1 cellular context compared by ENCODE assay signal in genomic region chr18:70205421-70206397, GRCh38.
TF ChIP-seq lines count a peak whose summit lies in the region.

Gene RTTN, minus strand, starts transcription at chr18:70205687. Its CDS starts 29 bp downstream, at chr18:70205658.

TF ChIP-seq in HEK293, 187 proteins besides CTCF, POLR2A, EP300 and RAD21 (continued from another document):
- TF ChIP-seq ZNF341 (tag by site-specific recombination; IDR thresholded peaks at IDR 0.05; ENCODE audit: low read depth): no peak; the same call in 1 of the 2 replicates
- no peak; the same call in 1 of the 2 replicates for TF ChIP-seq ZNF221 (tag by site-specific recombination; IDR thresholded peaks at IDR 0.05; ENCODE audit: borderline replicate concordance)
- no peak for TF ChIP-seq AEBP2 (tag by site-specific recombination; IDR thresholded peaks at IDR 0.05; ENCODE audit: borderline replicate concordance)
- peak; percentile 78 for TF ChIP-seq ZSCAN4 (tag by site-specific recombination; IDR thresholded peaks at IDR 0.05)
- TF ChIP-seq ZNF423 (tag by site-specific recombination; IDR thresholded peaks at IDR 0.05): no peak
- TF ChIP-seq MEIS1 (CRISPR knock-in tag; IDR thresholded peaks at IDR 0.05; ENCODE audit: borderline replicate concordance): peak; percentile 49; the same call in 1 of the 2 replicates
- peak; percentile 95 for TF ChIP-seq ZNF692 (tag by site-specific recombination; IDR thresholded peaks at IDR 0.05)
- TF ChIP-seq ZNF830 (tag by site-specific recombination; IDR thresholded peaks at IDR 0.05; ENCODE audit: low read depth): no peak
- TF ChIP-seq ZEB2 (tag by site-specific recombination; IDR thresholded peaks at IDR 0.05): peak; percentile 93
- peak; percentile 79 for TF ChIP-seq ZSCAN23 (tag by site-specific recombination; IDR thresholded peaks at IDR 0.05)
- TF ChIP-seq REST (tag by site-specific recombination; IDR thresholded peaks at IDR 0.05): peak; percentile 83
- peak; percentile 95 for TF ChIP-seq ZNF580 (tag by site-specific recombination; IDR thresholded peaks at IDR 0.05)
- no peak for TF ChIP-seq ZNF433 (tag by site-specific recombination; IDR thresholded peaks at IDR 0.05; ENCODE audit: low read depth)
- no peak for TF ChIP-seq ZNF626 (tag by site-specific recombination; IDR thresholded peaks at IDR 0.05)
- peak; percentile 60; the same call in 1 of the 2 replicates for TF ChIP-seq MYNN (tag by site-specific recombination; IDR thresholded peaks at IDR 0.05; ENCODE audit: borderline replicate concordance)
- no peak for TF ChIP-seq ZNF274 (IDR thresholded peaks at IDR 0.05; ENCODE audit: low read length)
- no peak for TF ChIP-seq ZNF274 (tag by site-specific recombination; IDR thresholded peaks at IDR 0.05; ENCODE audit: borderline replicate concordance)
- peak; percentile 98 for TF ChIP-seq ZNF76 (tag by site-specific recombination; IDR thresholded peaks at IDR 0.05; ENCODE audit: borderline replicate concordance, low read depth)
- peak; percentile 89 for TF ChIP-seq KLF8 (tag by site-specific recombination; IDR thresholded peaks at IDR 0.05)
- peak; percentile 64; the same call in 1 of the 2 replicates for TF ChIP-seq ZNF792 (tag by site-specific recombination; IDR thresholded peaks at IDR 0.05)
- peak; percentile 94 for TF ChIP-seq SCRT2 (tag by site-specific recombination; IDR thresholded peaks at IDR 0.05)
- peak; percentile 95 for TF ChIP-seq SP7 (tag by site-specific recombination; IDR thresholded peaks at IDR 0.05)
- peak; percentile 29 for TF ChIP-seq ZNF654 (tag by site-specific recombination; IDR thresholded peaks at IDR 0.05; ENCODE audit: low read depth)
- TF ChIP-seq YY1 (tag by site-specific recombination; IDR thresholded peaks at IDR 0.05): peak; percentile 87
- TF ChIP-seq OVOL3 (tag by site-specific recombination; IDR thresholded peaks at IDR 0.05): peak; percentile 89
- no peak for TF ChIP-seq ZNF404 (tag by site-specific recombination; IDR thresholded peaks at IDR 0.05)
- TF ChIP-seq ZNF791 (tag by site-specific recombination; IDR thresholded peaks at IDR 0.05): no peak
- TF ChIP-seq ZNF10 (tag by site-specific recombination; IDR thresholded peaks at IDR 0.05): 0 out of 2 replicates have a peak, but pooled peaks have one; percentile 62
- 0 out of 2 replicates have a peak, but pooled peaks have one; percentile 34 for TF ChIP-seq KLF10 (tag by site-specific recombination; IDR thresholded peaks at IDR 0.05)
- peak; percentile 91 for TF ChIP-seq KLF17 (tag by site-specific recombination; IDR thresholded peaks at IDR 0.05)
- peak; percentile 72; the same call in 1 of the 2 replicates for TF ChIP-seq ZNF610 (tag by site-specific recombination; IDR thresholded peaks at IDR 0.05; ENCODE audit: borderline replicate concordance)
- TF ChIP-seq ZFHX2 (tag by site-specific recombination; conservative IDR thresholded peaks at IDR 0.05): peak; percentile 96
- TF ChIP-seq ZNF596 (tag by site-specific recombination; IDR thresholded peaks at IDR 0.05): no peak
- 0 out of 2 replicates have a peak, but pooled peaks have one; percentile 51 for TF ChIP-seq HIC1 (tag by site-specific recombination; IDR thresholded peaks at IDR 0.05)
- peak; percentile 95 for TF ChIP-seq ZNF24 (tag by site-specific recombination; IDR thresholded peaks at IDR 0.05)
- TF ChIP-seq ZBTB17 (tag by site-specific recombination; IDR thresholded peaks at IDR 0.05): peak; percentile 96
- TF ChIP-seq OSR2 (tag by site-specific recombination; IDR thresholded peaks at IDR 0.05): peak; percentile 46; the same call in 1 of the 2 replicates
- TF ChIP-seq ZBTB6 (tag by site-specific recombination; IDR thresholded peaks at IDR 0.05): peak; percentile 70
- TF ChIP-seq KLF7 (tag by site-specific recombination; IDR thresholded peaks at IDR 0.05; ENCODE audit: borderline replicate concordance): peak; percentile 84
- no peak for TF ChIP-seq ZNF311 (tag by site-specific recombination; IDR thresholded peaks at IDR 0.05; ENCODE audit: borderline replicate concordance)
- TF ChIP-seq BCL6B (tag by site-specific recombination; IDR thresholded peaks at IDR 0.05): no peak
- peak; percentile 9; the same call in 1 of the 2 replicates for TF ChIP-seq GFI1B (tag by site-specific recombination; IDR thresholded peaks at IDR 0.05)
- peak; percentile 69; the same call in 1 of the 2 replicates for TF ChIP-seq ZNF785 (tag by site-specific recombination; IDR thresholded peaks at IDR 0.05)
- TF ChIP-seq ZNF112 (tag by site-specific recombination; IDR thresholded peaks at IDR 0.05): no peak
- TF ChIP-seq REPIN1 (tag by site-specific recombination; IDR thresholded peaks at IDR 0.05; ENCODE audit: low read depth): peak; percentile 39; the same call in 1 of the 2 replicates
- TF ChIP-seq ZNF302 (tag by site-specific recombination; IDR thresholded peaks at IDR 0.05; ENCODE audit: low read depth): no peak
- TF ChIP-seq ZNF335 (tag by site-specific recombination; conservative IDR thresholded peaks at IDR 0.05): peak; percentile 92
- no peak for TF ChIP-seq SALL2 (tag by site-specific recombination; IDR thresholded peaks at IDR 0.05; ENCODE audit: borderline replicate concordance)
